In the genomic region with DNA sequence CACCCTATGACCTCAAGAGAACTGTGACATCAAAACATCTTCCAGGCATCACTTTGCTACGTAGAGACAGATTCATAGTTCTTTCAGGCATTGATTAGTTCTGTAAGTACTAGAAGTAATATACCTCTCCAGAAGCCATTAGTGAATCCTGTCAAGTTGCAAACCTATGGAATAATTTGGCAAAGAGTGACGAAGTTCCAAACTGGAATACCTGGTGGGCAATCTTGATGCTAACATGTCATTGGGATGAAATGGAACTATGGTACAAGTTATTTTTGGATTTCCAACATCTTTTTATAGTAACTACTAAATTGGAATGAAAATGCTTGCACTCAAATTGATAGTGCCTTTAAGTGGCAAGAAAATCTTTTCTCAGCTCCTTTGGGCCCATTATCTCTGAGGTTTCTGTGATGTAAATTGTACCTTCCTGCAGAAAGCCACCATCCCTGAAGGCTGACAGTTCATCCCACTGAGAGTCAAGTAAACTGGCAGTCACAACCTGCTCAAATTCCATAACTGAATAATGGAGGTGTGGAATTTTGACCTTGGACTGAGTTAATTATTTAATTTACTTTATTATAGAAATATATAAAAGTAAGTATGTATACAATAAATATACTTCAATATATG, we compare ENCODE assay signal across 4 cellular contexts.
"Had no signal": no experiment of that assay in that cellular context is flagged by ENCODE, and none has a peak within 500 bp of the region (broad histone marks: within the 10 kb centered on the region; RNA-seq: fewer than 3 reads in every experiment).

No MANE protein-coding gene starts in this region.

- H3K27ac ChIP-seq: HL-60 had no signal

- ATAC-seq: HepG2 had no signal

- FAIRE-seq: HepG2 had no signal

- DNase-seq: H9, KBM-7 had no signal
